ENCODE assay signal across 18 cellular contexts in the genomic region with DNA sequence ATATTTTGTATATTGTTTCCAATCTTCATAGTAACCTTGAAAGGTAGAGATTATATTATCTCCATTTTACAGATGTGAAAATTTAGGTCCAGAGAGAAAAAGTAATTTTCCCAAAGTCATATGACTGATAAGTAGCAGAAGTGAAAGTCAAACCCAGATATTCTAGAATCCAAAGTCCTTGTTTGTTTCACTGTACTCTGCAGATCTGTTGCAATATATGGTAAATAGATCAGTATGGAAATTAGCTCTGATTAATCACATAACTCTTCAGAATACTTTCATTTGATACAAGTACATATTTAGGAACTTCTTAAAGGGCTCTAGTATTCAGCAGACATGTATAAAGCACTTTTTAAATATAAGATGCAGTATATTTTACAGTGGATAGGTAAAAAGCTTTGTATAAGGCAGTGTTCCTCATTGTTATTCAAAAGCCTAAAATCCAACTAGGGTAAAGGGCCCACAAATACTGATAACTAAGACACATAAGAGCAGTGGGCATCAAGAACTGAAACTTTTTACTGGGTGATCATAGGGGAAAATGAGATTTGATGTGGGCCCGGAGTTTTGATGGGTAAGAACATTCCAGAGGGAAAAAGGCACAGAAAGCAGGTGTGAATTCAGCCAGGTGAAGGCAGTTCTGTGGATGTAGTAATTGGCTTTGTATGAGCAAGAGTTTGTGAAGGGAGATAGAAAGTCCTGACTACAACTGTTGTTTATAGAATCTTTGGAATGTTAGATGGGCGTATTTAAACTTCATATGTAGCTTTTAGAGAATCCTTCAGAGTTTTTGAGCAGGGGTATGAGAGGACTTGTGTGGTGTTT. TPM values are rescaled to one million over a fixed set of nuclear protein-coding genes. Genes with fewer than 3 reads are reported as not detected.
DNase-seq lines count a peak whose midpoint lies in the region; ATAC-seq and TF ChIP-seq lines count a peak whose summit lies in the region.
"Had no signal": no experiment of that assay in that cellular context is flagged by ENCODE, and none has a peak within 500 bp of the region (broad histone marks: within the 10 kb centered on the region; RNA-seq: fewer than 3 reads in every experiment).

No MANE protein-coding gene starts in this region.

- ATAC-seq in activated T-cell treated with anti-CD3 and anti-CD28 coated beads, Interleukin-2, amount 50 U/mL, for 4 hours, result peak; percentile 43 to 53
- peak; percentile 18 for ATAC-seq in activated T-helper 17 cell treated with anti-CD3 and anti-CD28 coated beads, Interleukin-2, amount 50 U/mL, for 72 hours (replicated peaks)

- TF ChIP-seq POLR2A in transverse colon (IDR thresholded peaks at IDR 0.05), result no peak

- H3K27me3 ChIP-seq in HL-60 (ENCODE audit: insufficient read depth, poor library complexity, severe bottlenecking) (no peaks in the 10 kb centered on the region), neutrophil (no peaks in the 10 kb centered on the region), transverse colon (no peaks in the 10 kb centered on the region)
- H3K27me3 ChIP-seq: Peyer's patch had no signal

- H3K36me3 ChIP-seq in neutrophil (peaks cover 36% of the 10 kb centered on the region), transverse colon (peaks cover 0 to 22% (median 7%) of the 10 kb centered on the region in 4 donors)

- no peak overlapping the region for H3K4me3 Mint-ChIP-seq in activated T-cell treated with anti-CD3 and anti-CD28 coated beads, Interleukin-2, amount 50 U/mL, for 4 hours
- no peak overlapping the region for H3K4me3 Mint-ChIP-seq in activated T-helper 17 cell treated with anti-CD3 and anti-CD28 coated beads, Interleukin-2, amount 50 U/mL, for 72 hours
- no peak overlapping the region for H3K4me3 Mint-ChIP-seq in glutamatergic neuron (ENCODE audit: unreplicated experiment)

- intact Hi-C loops in transverse colon (cut with DNase I; ENCODE audit: low total_unique reads), result no loop called here

- H3K27ac ChIP-seq in HL-60 (replicated peaks) (peak overlapping the region; percentile 85), neutrophil (peak overlapping the region; percentile 65), transverse colon (no peak overlapping the region)

- H3K36me3 Mint-ChIP-seq in activated T-cell treated with anti-CD3 and anti-CD28 coated beads, Interleukin-2, amount 50 U/mL, for 4 hours (ENCODE audit: insufficient read depth), result peaks cover 19% of the 10 kb centered on the region
- peaks cover 10% of the 10 kb centered on the region for H3K36me3 Mint-ChIP-seq in activated T-helper 17 cell treated with anti-CD3 and anti-CD28 coated beads, Interleukin-2, amount 50 U/mL, for 72 hours (ENCODE audit: low read depth)
- H3K36me3 Mint-ChIP-seq in glutamatergic neuron (ENCODE audit: unreplicated experiment), result no peaks in the 10 kb centered on the region

- H3K9me3 ChIP-seq in neutrophil (no peaks in the 10 kb centered on the region), transverse colon (no peaks in the 10 kb centered on the region)
- H3K9me3 ChIP-seq: Peyer's patch had no signal

- no peaks in the 10 kb centered on the region for H3K9me3 Mint-ChIP-seq in activated T-cell treated with anti-CD3 and anti-CD28 coated beads, Interleukin-2, amount 50 U/mL, for 4 hours
- H3K9me3 Mint-ChIP-seq in activated T-helper 17 cell treated with anti-CD3 and anti-CD28 coated beads, Interleukin-2, amount 50 U/mL, for 72 hours, result no peaks in the 10 kb centered on the region
- no peaks in the 10 kb centered on the region for H3K9me3 Mint-ChIP-seq in glutamatergic neuron (ENCODE audit: unreplicated experiment)

- H3K27ac Mint-ChIP-seq in activated T-helper 17 cell treated with anti-CD3 and anti-CD28 coated beads, Interleukin-2, amount 50 U/mL, for 72 hours, result no peak overlapping the region
- H3K27ac Mint-ChIP-seq in glutamatergic neuron (ENCODE audit: unreplicated experiment), result no peak overlapping the region

- in situ Hi-C loops in transverse colon (cut with MboI; ENCODE audit: low pct_ligation_motif_present in 1 of 4, low pct_unique_long_range_greater_than_20kb in 1 of 4, low sequenced_read_pairs in 3 of 4), result loop anchor here (10.0 to 25.0 kb wide), 3 partner anchors 139 to 446 kb away; a partner anchor contains a TSS

- WGBS in transverse colon (ENCODE audit: low coverage in 1 of 2), 2 donors, result 74 to 100% methylated on average over 2 of the region's 2 CpGs

- H3K27me3 Mint-ChIP-seq in activated T-cell treated with anti-CD3 and anti-CD28 coated beads, Interleukin-2, amount 50 U/mL, for 4 hours (ENCODE audit: low read depth), result no peaks in the 10 kb centered on the region
- H3K27me3 Mint-ChIP-seq in activated T-helper 17 cell treated with anti-CD3 and anti-CD28 coated beads, Interleukin-2, amount 50 U/mL, for 72 hours, result no peaks in the 10 kb centered on the region
- H3K27me3 Mint-ChIP-seq in glutamatergic neuron (ENCODE audit: unreplicated experiment), result peaks cover 1% of the 10 kb centered on the region

- no peak for TF ChIP-seq CTCF in HL-60 (IDR thresholded peaks at IDR 0.05; ENCODE audit: insufficient read depth, low read length)
- TF ChIP-seq CTCF in neutrophil (IDR thresholded peaks at IDR 0.05), result no peak
- no peak for TF ChIP-seq CTCF in transverse colon (IDR thresholded peaks at IDR 0.05)
- TF ChIP-seq CTCF in glutamatergic neuron (IDR thresholded peaks at IDR 0.05; ENCODE audit: partially characterized antibody, unreplicated experiment), result no peak

- H3K4me1 ChIP-seq in neutrophil (ENCODE audit: control insufficient read depth in 1 of 2, insufficient read depth in 1 of 2, low read depth in 1 of 2, low read length in 1 of 2) (peaks cover 11 to 13% of the 10 kb centered on the region in 2 experiments), transverse colon (peaks cover 0 to 7% (median 0%) of the 10 kb centered on the region in 4 donors)

- no peak for TF ChIP-seq EP300 in transverse colon (IDR thresholded peaks at IDR 0.05; ENCODE audit: low read depth)

- H3K4me1 Mint-ChIP-seq in activated T-cell treated with anti-CD3 and anti-CD28 coated beads, Interleukin-2, amount 50 U/mL, for 4 hours (ENCODE audit: low read depth), result peaks cover 39% of the 10 kb centered on the region
- peaks cover 10% of the 10 kb centered on the region for H3K4me1 Mint-ChIP-seq in activated T-helper 17 cell treated with anti-CD3 and anti-CD28 coated beads, Interleukin-2, amount 50 U/mL, for 72 hours
- H3K4me1 Mint-ChIP-seq in glutamatergic neuron (ENCODE audit: low read depth, unreplicated experiment), result peaks cover 4% of the 10 kb centered on the region

- no peak for DNase-seq in activated T-cell treated with anti-CD3 and anti-CD28 coated beads, Interleukin-2, amount 50 U/mL, for 4 hours
- DNase-seq in activated T-cell treated with anti-CD3 and anti-CD28 coated beads, Interleukin-2, amount 50 U/mL, for 1 hour, result no peak
- DNase-seq in HL-60 (ENCODE audit: low read depth in 1 of 2, low spot score in 1 of 2) (no peak), transverse colon (no peak), glutamatergic neuron (no peak), DMS 273 treated with DMSO at 0.1 percent for 48 hours (lab: John Stamatoyannopoulos, UW) (no peak)
- DNase-seq: C1 segment of cervical spinal cord, DND-41, H7, NCI-H1417, NCI-H187, NCI-H2107, NCI-H510A, NCI-H748 treated with DMSO at 0.1 percent for 48 hours, Peyer's patch, SW 1271 had no signal

- no peak overlapping the region for H3K4me3 ChIP-seq in HL-60 (replicated peaks; ENCODE audit: insufficient read depth, low read length)
- peak overlapping the region in 1 of 2 experiments; percentile 16 for H3K4me3 ChIP-seq in neutrophil (ENCODE audit: low read depth in 1 of 2, low read length in 1 of 2)
- no peak overlapping the region for H3K4me3 ChIP-seq in transverse colon
- H3K4me3 ChIP-seq: Peyer's patch had no signal

RNA-seq across cellular contexts. Expression of a gene that starts 25.0 kb away (rescaled TPM):
- total RNA-seq in activated T-cell treated with anti-CD3 and anti-CD28 coated beads, Interleukin-2, amount 50 U/mL, for 4 hours, result 100 to 1,000 TPM; 115 to 145 (median 117) TPM
- 100 to 1,000 TPM in 1 of 2 donors, 10 to 100 TPM in 1; 35.0 to 101 TPM for total RNA-seq in activated T-helper 17 cell treated with anti-CD3 and anti-CD28 coated beads, Interleukin-2, amount 50 U/mL, for 72 hours
- 10 to 100 TPM; 19.1 to 92.2 (median 65.6) TPM for total RNA-seq in transverse colon
- total RNA-seq in glutamatergic neuron (ENCODE audit: unreplicated experiment), result 56.1 TPM

Comparison
In these comparisons a context has a peak if more than half of its experiments do, and no peak if none do; other contexts are left out.
1. H3K27ac ChIP-seq: peak in HL-60 (single experiment) and neutrophil (single experiment); none in transverse colon (0 of 4).